8 cellular contexts compared by ENCODE assay signal in genomic region chr12:24378548-24379011, GRCh38.
A peak's percentile ranks its signal among the peaks of the same experiment; 100 is the strongest.
DNase-seq lines count a peak whose midpoint lies in the region; ATAC-seq lines count a peak whose summit lies in the region.

No MANE protein-coding gene starts in this region.

- H3K27me3 Mint-ChIP-seq in activated CD8-positive, alpha-beta T cell treated with anti-CD3 and anti-CD28 coated beads, Interleukin-2, amount 10 ng/mL, durations not matched to agents 7 days and 5 days (ENCODE audit: low read depth) = no peaks in the 10 kb centered on the region
- peaks cover 3 to 8% of the 10 kb centered on the region in 2 donors for H3K27me3 Mint-ChIP-seq in natural killer cell treated with Interleukin-12 subunit alpha and Interleukin-12 subunit beta and Interleukin-15 and Interleukin-18, amount 100 ng/mL, for 72 hours

- ATAC-seq in GM18519 (IDR thresholded peaks at IDR 0.05; ENCODE audit: low FRiP score, unreplicated experiment) = peak; percentile 37
- peak; percentile 71 for ATAC-seq in HG02759 (IDR thresholded peaks at IDR 0.05; ENCODE audit: unreplicated experiment)
- peak; percentile 94 for ATAC-seq in left colon
- no peak for ATAC-seq in activated CD8-positive, alpha-beta T cell treated with anti-CD3 and anti-CD28 coated beads, Interleukin-2, amount 10 ng/mL, durations not matched to agents 7 days and 5 days
- no peak for ATAC-seq in natural killer cell treated with Interleukin-12 subunit alpha and Interleukin-12 subunit beta and Interleukin-15 and Interleukin-18, amount 100 ng/mL, for 72 hours

- CTCF ChIA-PET in activated CD8-positive, alpha-beta T cell treated with anti-CD3 and anti-CD28 coated beads, Interleukin-2, amount 10 ng/mL, durations not matched to agents 7 days and 5 days (lab: Charles Lee) = no interaction called here

- H3K4me1 Mint-ChIP-seq in activated CD8-positive, alpha-beta T cell treated with anti-CD3 and anti-CD28 coated beads, Interleukin-2, amount 10 ng/mL, durations not matched to agents 7 days and 5 days (ENCODE audit: low read depth) = no peaks in the 10 kb centered on the region
- H3K4me1 Mint-ChIP-seq in natural killer cell treated with Interleukin-12 subunit alpha and Interleukin-12 subunit beta and Interleukin-15 and Interleukin-18, amount 100 ng/mL, for 72 hours (ENCODE audit: low read depth in 2 of 2) = no peaks in the 10 kb centered on the region

- H3K27ac Mint-ChIP-seq in activated CD8-positive, alpha-beta T cell treated with anti-CD3 and anti-CD28 coated beads, Interleukin-2, amount 10 ng/mL, durations not matched to agents 7 days and 5 days = no peak overlapping the region
- no peak overlapping the region for H3K27ac Mint-ChIP-seq in natural killer cell treated with Interleukin-12 subunit alpha and Interleukin-12 subunit beta and Interleukin-15 and Interleukin-18, amount 100 ng/mL, for 72 hours

- intact Hi-C loops in left colon (cut with DNase I, micrococcal nuclease) = no loop called here

- POLR2A ChIA-PET in activated CD8-positive, alpha-beta T cell treated with anti-CD3 and anti-CD28 coated beads, Interleukin-2, amount 10 ng/mL, durations not matched to agents 7 days and 5 days (lab: Charles Lee) = no interaction called here

- H3K36me3 Mint-ChIP-seq in activated CD8-positive, alpha-beta T cell treated with anti-CD3 and anti-CD28 coated beads, Interleukin-2, amount 10 ng/mL, durations not matched to agents 7 days and 5 days (ENCODE audit: low read depth) = no peaks in the 10 kb centered on the region
- H3K36me3 Mint-ChIP-seq in natural killer cell treated with Interleukin-12 subunit alpha and Interleukin-12 subunit beta and Interleukin-15 and Interleukin-18, amount 100 ng/mL, for 72 hours = peaks cover 7% of the 10 kb centered on the region

- peaks cover 4% of the 10 kb centered on the region for H3K9me3 Mint-ChIP-seq in activated CD8-positive, alpha-beta T cell treated with anti-CD3 and anti-CD28 coated beads, Interleukin-2, amount 10 ng/mL, durations not matched to agents 7 days and 5 days (ENCODE audit: insufficient read depth)
- H3K9me3 Mint-ChIP-seq in natural killer cell treated with Interleukin-12 subunit alpha and Interleukin-12 subunit beta and Interleukin-15 and Interleukin-18, amount 100 ng/mL, for 72 hours = peaks cover 10% of the 10 kb centered on the region

- no peak overlapping the region for H3K4me3 Mint-ChIP-seq in activated CD8-positive, alpha-beta T cell treated with anti-CD3 and anti-CD28 coated beads, Interleukin-2, amount 10 ng/mL, durations not matched to agents 7 days and 5 days
- no peak overlapping the region for H3K4me3 Mint-ChIP-seq in natural killer cell treated with Interleukin-12 subunit alpha and Interleukin-12 subunit beta and Interleukin-15 and Interleukin-18, amount 100 ng/mL, for 72 hours

- peak; percentile 28 for DNase-seq in NCI-H345 treated with DMSO at 0.1 percent for 48 hours (lab: John Stamatoyannopoulos, UW; ENCODE audit: unreplicated experiment)
- DNase-seq in left colon = peak in 1 of 2 donors; percentile 11
- no peak for DNase-seq in activated CD8-positive, alpha-beta T cell treated with anti-CD3 and anti-CD28 coated beads, Interleukin-2, amount 10 ng/mL, durations not matched to agents 7 days and 5 days
- DNase-seq in NCI-H524 treated with DMSO at 0.1 percent for 48 hours (lab: John Stamatoyannopoulos, UW) = no peak
- DNase-seq in natural killer cell treated with Interleukin-12 subunit alpha and Interleukin-12 subunit beta and Interleukin-15 and Interleukin-18, amount 100 ng/mL, for 72 hours (ENCODE audit: low spot score) = no peak
- DNase-seq in T-helper 9 cell = no peak

Comparison
In these comparisons a context has a peak if more than half of its experiments do, and no peak if none do; other contexts are left out.
1. ATAC-seq: peak in GM18519 (single experiment), HG02759 (single experiment) and left colon (single experiment); none in activated CD8-positive, alpha-beta T cell treated with anti-CD3 and anti-CD28 coated beads, Interleukin-2, amount 10 ng/mL, durations not matched to agents 7 days and 5 days (single experiment) and natural killer cell treated with Interleukin-12 subunit alpha and Interleukin-12 subunit beta and Interleukin-15 and Interleukin-18, amount 100 ng/mL, for 72 hours (0 of 2).